17 cellular contexts compared by ENCODE assay signal in the genomic region with DNA sequence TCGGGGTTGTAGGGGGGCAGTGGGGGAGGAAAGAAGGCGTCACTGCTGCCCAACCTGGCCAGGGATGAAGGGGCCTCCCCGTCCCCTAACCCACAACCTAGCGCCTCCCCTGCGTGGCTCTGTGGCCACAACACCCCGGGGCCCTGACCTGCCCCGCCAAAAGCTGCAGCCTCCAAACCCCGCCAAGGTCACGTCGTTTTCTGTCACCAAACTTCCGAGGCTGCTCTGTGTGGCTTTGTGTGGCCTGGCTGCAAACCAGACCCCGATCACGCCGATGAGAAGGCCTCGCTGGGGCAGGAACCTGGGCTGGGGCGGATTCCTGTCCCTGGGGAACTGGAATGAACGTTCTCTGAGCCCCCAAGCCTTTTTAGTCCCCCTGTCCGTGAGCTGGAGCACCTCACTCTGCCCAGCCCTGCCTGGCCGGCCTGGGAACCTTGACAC. TPM values are rescaled to one million over a fixed set of nuclear protein-coding genes. Genes with fewer than 3 reads are reported as not detected.
DNase-seq lines count a peak whose midpoint lies in the region; ATAC-seq, FAIRE-seq and TF ChIP-seq lines count a peak whose summit lies in the region.
"Had no signal": no experiment of that assay in that cellular context is flagged by ENCODE, and none has a peak within 500 bp of the region (broad histone marks: within the 10 kb centered on the region; RNA-seq: fewer than 3 reads in every experiment).

No MANE protein-coding gene starts in this region.

- H3K27ac ChIP-seq in heart right ventricle: peak overlapping the region in 6 of 10 donors; percentile 14 to 86 (median 56)
- no peak overlapping the region for H3K27ac ChIP-seq in BLaER1
- no peak overlapping the region for H3K27ac ChIP-seq in H1 (ENCODE audit: low read depth, low read length)
- no peak overlapping the region for H3K27ac ChIP-seq in neural progenitor cell
- no peak overlapping the region for H3K27ac ChIP-seq in naive thymus-derived CD4-positive, alpha-beta T cell (ENCODE audit: low read depth, low read length)
- H3K27ac ChIP-seq: BLaER1 treated with 17β-estradiol and CSF1 and Interleukin-3, amounts not matched to agents 10 nM and 100 nM; GM23248 had no signal

- H3K9me3 Mint-ChIP-seq in neural progenitor cell: no peaks in the 10 kb centered on the region
- H3K9me3 Mint-ChIP-seq in naive thymus-derived CD4-positive, alpha-beta T cell: peaks cover 0 to 2% (median 0%) of the 10 kb centered on the region in 11 donors
- H3K9me3 Mint-ChIP-seq: CD4-positive, CD25-positive, alpha-beta regulatory T cell had no signal

- no peaks in the 10 kb centered on the region for H3K27me3 ChIP-seq in heart right ventricle
- peaks cover 3% of the 10 kb centered on the region; the same call in 1 of the 2 replicates for H3K27me3 ChIP-seq in BLaER1
- no peaks in the 10 kb centered on the region for H3K27me3 ChIP-seq in H1 (replicated peaks in 1 of 4; ENCODE audit: control insufficient read depth in 3 of 4, extremely low read depth in 1 of 4, insufficient read depth in 3 of 4, low read length in 3 of 4)
- no peaks in the 10 kb centered on the region for H3K27me3 ChIP-seq in neural progenitor cell
- H3K27me3 ChIP-seq in naive thymus-derived CD4-positive, alpha-beta T cell (ENCODE audit: control insufficient read depth in 2 of 2, insufficient read depth in 2 of 2, low read length in 2 of 2): no peaks in the 10 kb centered on the region

- no peak for TF ChIP-seq EP300 in H1 (IDR thresholded peaks at IDR 0.05; ENCODE audit: borderline replicate concordance in 1 of 2, low read depth in 2 of 2, low read length in 2 of 2)

- no peak overlapping the region for H4K5ac ChIP-seq in H1 (ENCODE audit: insufficient read length, low read depth, low read length)

- TF ChIP-seq RAD21 in H1 (IDR thresholded peaks at IDR 0.05 in 1 of 2, conservative IDR thresholded peaks at IDR 0.05 in 1 of 2; ENCODE audit: low read depth in 2 of 2, low read length in 2 of 2): no peak

- TF ChIP-seq CTCF in heart right ventricle (IDR thresholded peaks at IDR 0.05) (no peak), H1 (IDR thresholded peaks at IDR 0.05; ENCODE audit: control extremely low read depth in 1 of 3, insufficient read depth in 1 of 3, low read depth in 1 of 3, low read length in 3 of 3) (no peak), neural progenitor cell (IDR thresholded peaks at IDR 0.05) (no peak)

- 72 to 78% methylated on average over 19 of the region's 19 CpGs for WGBS in heart right ventricle, 2 donors
- 87% methylated on average over 18 of the region's 19 CpGs; no CpG with 5 or more reads in 1 of the 2 experiments for WGBS in H1 (ENCODE audit: extremely low coverage in 1 of 2, insufficient coverage in 1 of 2, insufficient read length in 1 of 2, insufficient replicate concordance in 2 of 2, low coverage in 1 of 2, low lambda C conversion rate in 2 of 2, missing lambda C conversion rate in 1 of 2), 2 experiments

- no peaks in the 10 kb centered on the region for H3F3A ChIP-seq in neural progenitor cell (ENCODE audit: low read depth)

- peaks cover 23 to 76% (median 51%) of the 10 kb centered on the region in 9 donors for H3K4me1 ChIP-seq in heart right ventricle
- H3K4me1 ChIP-seq in BLaER1: peaks cover 10% of the 10 kb centered on the region
- H3K4me1 ChIP-seq in H1 (replicated peaks in 1 of 4; ENCODE audit: control insufficient read depth in 3 of 4, insufficient read depth in 4 of 4, low read length in 3 of 4): peaks cover 0 to 2% (median 0%) of the 10 kb centered on the region in 4 experiments; a peak in 1 of 7 replicates
- H3K4me1 ChIP-seq in neural progenitor cell: peaks cover 8% of the 10 kb centered on the region
- no peaks in the 10 kb centered on the region for H3K4me1 ChIP-seq in naive thymus-derived CD4-positive, alpha-beta T cell (ENCODE audit: control insufficient read depth in 2 of 2, insufficient read depth in 2 of 2, low read length in 2 of 2)

- H3K4ac ChIP-seq in H1 (replicated peaks; ENCODE audit: insufficient read length, low read depth, low read length): no peak overlapping the region

- CTCF ChIA-PET in H1 (lab: Charles Lee; ENCODE audit: partially characterized antibody): interaction anchor here (0.8 to 1.9 kb wide), 7 partner anchors 10 to 124 kb away, joined by 3 to 10 read pairs (median 3); partner anchors contain the start of gene CIBAR2
- CTCF ChIA-PET in naive thymus-derived CD4-positive, alpha-beta T cell (lab: Charles Lee): no interaction called here

- peak overlapping the region; percentile 36; the same call in 1 of the 2 replicates for H4K8ac ChIP-seq in H1 (ENCODE audit: extremely low read depth, insufficient read depth, low read length)

- no peak overlapping the region for H2BK5ac ChIP-seq in H1 (ENCODE audit: low read depth, low read length)

- 0 out of 2 replicates have a peak overlapping the region, but pooled peaks have one; percentile 33 for H2BK12ac ChIP-seq in H1 (ENCODE audit: low read depth, low read length)

- POLR2A ChIA-PET in H1 (lab: Charles Lee; ENCODE audit: partially characterized antibody): interaction anchor here (1.1 kb wide), 1 partner anchor 60 kb away, joined by 4 read pairs; no protein-coding TSS in a partner anchor
- POLR2A ChIA-PET in naive thymus-derived CD4-positive, alpha-beta T cell (lab: Charles Lee): no interaction called here

- H3K4me3 ChIP-seq in heart right ventricle: no peak overlapping the region
- H3K4me3 ChIP-seq in BLaER1: no peak overlapping the region
- H3K4me3 ChIP-seq in H1 (ENCODE audit: extremely low read depth in 1 of 4, insufficient read depth in 2 of 4, low read depth in 3 of 4, low read length in 4 of 4): no peak overlapping the region
- H3K4me3 ChIP-seq in neural progenitor cell: no peak overlapping the region
- H3K4me3 ChIP-seq in naive thymus-derived CD4-positive, alpha-beta T cell (ENCODE audit: low read length): no peak overlapping the region
- H3K4me3 ChIP-seq: BLaER1 treated with 17β-estradiol and CSF1 and Interleukin-3, amounts not matched to agents 10 nM and 100 nM; GM23248 had no signal

- H2BK120ac ChIP-seq in H1 (replicated peaks; ENCODE audit: low read depth, low read length): no peak overlapping the region

- no peak overlapping the region for H3K56ac ChIP-seq in H1 (replicated peaks; ENCODE audit: insufficient read length, low read depth, low read length)

- H4K20me1 ChIP-seq in BLaER1 (no peaks in the 10 kb centered on the region), H1 (replicated peaks in 1 of 2; ENCODE audit: control insufficient read depth in 1 of 2, insufficient read depth in 2 of 2, low read length in 2 of 2) (no peaks in the 10 kb centered on the region), neural progenitor cell (ENCODE audit: low read depth) (no peaks in the 10 kb centered on the region)
- H4K20me1 ChIP-seq: BLaER1 treated with 17β-estradiol and CSF1 and Interleukin-3, amounts not matched to agents 10 nM and 100 nM had no signal

- no peak overlapping the region for H3K14ac ChIP-seq in H1 (ENCODE audit: insufficient read length)

- no peak for FAIRE-seq in H1 (lab: Jason Lieb, UNC)
- FAIRE-seq: GM12891 had no signal

- no peak for ATAC-seq in heart right ventricle
- ATAC-seq in left cardiac atrium: no peak
- no peak for ATAC-seq in naive thymus-derived CD4-positive, alpha-beta T cell

- H3K23me2 ChIP-seq in H1 (ENCODE audit: low read depth, low read length): no peaks in the 10 kb centered on the region

- H4K91ac ChIP-seq in H1 (replicated peaks; ENCODE audit: insufficient read length, low read length): no peak overlapping the region

- peaks cover 13% of the 10 kb centered on the region for H3K27me3 Mint-ChIP-seq in neural progenitor cell (ENCODE audit: insufficient read depth, low read depth)
- H3K27me3 Mint-ChIP-seq in naive thymus-derived CD4-positive, alpha-beta T cell: peaks cover 18 to 21% (median 21%) of the 10 kb centered on the region in 5 donors

- H3K36me3 Mint-ChIP-seq in neural progenitor cell: no peaks in the 10 kb centered on the region
- no peaks in the 10 kb centered on the region for H3K36me3 Mint-ChIP-seq in naive thymus-derived CD4-positive, alpha-beta T cell
- H3K36me3 Mint-ChIP-seq: CD4-positive, CD25-positive, alpha-beta regulatory T cell had no signal

- no peak for TF ChIP-seq POLR2A in H1 (IDR thresholded peaks at IDR 0.05; ENCODE audit: control extremely low read depth in 1 of 2, low read depth in 2 of 2, low read length in 2 of 2)

- no peak overlapping the region for H3K9ac ChIP-seq in BLaER1
- H3K9ac ChIP-seq in H1 (replicated peaks in 1 of 4; ENCODE audit: extremely low read depth in 1 of 4, low read depth in 3 of 4, low read length in 3 of 4): no peak overlapping the region
- H3K9ac ChIP-seq in neural progenitor cell: no peak overlapping the region
- H3K9ac ChIP-seq: GM23248 had no signal

- H3K27ac Mint-ChIP-seq in neural progenitor cell: peak overlapping the region; percentile 79
- H3K27ac Mint-ChIP-seq in naive thymus-derived CD4-positive, alpha-beta T cell: no peak overlapping the region
- H3K27ac Mint-ChIP-seq: CD4-positive, CD25-positive, alpha-beta regulatory T cell had no signal

- H3K36me3 ChIP-seq in heart right ventricle (no peaks in the 10 kb centered on the region), BLaER1 (no peaks in the 10 kb centered on the region), H1 (ENCODE audit: control insufficient read depth in 2 of 4, insufficient read depth in 4 of 4, low read length in 3 of 4) (no peaks in the 10 kb centered on the region), neural progenitor cell (no peaks in the 10 kb centered on the region)
- H3K36me3 ChIP-seq in naive thymus-derived CD4-positive, alpha-beta T cell (ENCODE audit: control insufficient read depth in 2 of 3, insufficient read depth in 3 of 3, low read length in 3 of 3): no peaks in the 10 kb centered on the region
- H3K36me3 ChIP-seq: BLaER1 treated with 17β-estradiol and CSF1 and Interleukin-3, amounts not matched to agents 10 nM and 100 nM had no signal

- no peak overlapping the region for H2BK20ac ChIP-seq in H1 (ENCODE audit: low read length)

- H3K4me2 ChIP-seq in BLaER1 (peak overlapping the region; percentile 5; the same call in 1 of the 2 replicates), H1 (ENCODE audit: insufficient read depth in 1 of 2, low read depth in 2 of 2, low read length in 2 of 2) (no peak overlapping the region), neural progenitor cell (no peak overlapping the region)
- H3K4me2 ChIP-seq: BLaER1 treated with 17β-estradiol and CSF1 and Interleukin-3, amounts not matched to agents 10 nM and 100 nM had no signal

- DNase-seq in heart right ventricle (no peak), left cardiac atrium (no peak), H1 (ENCODE audit: low read depth in 1 of 2, low spot score in 2 of 2) (no peak), neural progenitor cell (ENCODE audit: low spot score) (no peak), NCI-H774 (lab: John Stamatoyannopoulos, UW) (no peak)
- DNase-seq in stimulated activated CD4-positive, alpha-beta T cell treated with anti-CD3 and anti-CD28 coated beads, Interleukin-4, amount 100 ng/mL, for 4 hours: no peak
- DNase-seq in naive thymus-derived CD4-positive, alpha-beta T cell: no peak
- DNase-seq: 8988T; AML-193; CD4-positive, CD25-positive, alpha-beta regulatory T cell; DMS53; GM23248; H7 had no signal

- no peak overlapping the region for H2AFZ ChIP-seq in H1 (ENCODE audit: low read length)
- H2AFZ ChIP-seq in neural progenitor cell (replicated peaks): no peak overlapping the region
- H2AFZ ChIP-seq: GM23248 had no signal

- peaks cover 0 to 6% (median 0%) of the 10 kb centered on the region in 11 donors for H3K9me3 ChIP-seq in heart right ventricle
- no peaks in the 10 kb centered on the region for H3K9me3 ChIP-seq in BLaER1
- no peaks in the 10 kb centered on the region for H3K9me3 ChIP-seq in H1 (ENCODE audit: insufficient read depth in 2 of 2, low read depth in 1 of 2, low read length in 1 of 2)
- H3K9me3 ChIP-seq in neural progenitor cell (ENCODE audit: low read depth): no peaks in the 10 kb centered on the region
- no peaks in the 10 kb centered on the region for H3K9me3 ChIP-seq in naive thymus-derived CD4-positive, alpha-beta T cell (ENCODE audit: control insufficient read depth in 2 of 3, low read length in 3 of 3)
- H3K9me3 ChIP-seq: BLaER1 treated with 17β-estradiol and CSF1 and Interleukin-3, amounts not matched to agents 10 nM and 100 nM had no signal

- no peak overlapping the region for H3K23ac ChIP-seq in H1 (ENCODE audit: insufficient read length)

- H2BK15ac ChIP-seq in H1 (ENCODE audit: low read length): 0 out of 2 replicates have a peak overlapping the region, but pooled peaks have one; percentile 61

- H3K79me2 ChIP-seq in H1 (ENCODE audit: control insufficient read depth in 1 of 2, insufficient read depth in 2 of 2, low read length in 2 of 2): no peaks in the 10 kb centered on the region
- no peaks in the 10 kb centered on the region for H3K79me2 ChIP-seq in neural progenitor cell (ENCODE audit: low read depth)

- H3K79me1 ChIP-seq in H1 (ENCODE audit: low read depth, low read length): no peaks in the 10 kb centered on the region

- H3K4me1 Mint-ChIP-seq in neural progenitor cell: peaks cover 49% of the 10 kb centered on the region
- peaks cover 0 to 11% (median 4%) of the 10 kb centered on the region in 7 donors for H3K4me1 Mint-ChIP-seq in naive thymus-derived CD4-positive, alpha-beta T cell

- intact Hi-C loops in heart right ventricle (cut with DNase I) (no loop called here), left cardiac atrium (cut with DNase I) (no loop called here)
- intact Hi-C loops in naive thymus-derived CD4-positive, alpha-beta T cell (cut with micrococcal nuclease): no loop called here

- no peak overlapping the region for H3K4me3 Mint-ChIP-seq in neural progenitor cell
- no peak overlapping the region for H3K4me3 Mint-ChIP-seq in naive thymus-derived CD4-positive, alpha-beta T cell
- H3K4me3 Mint-ChIP-seq: CD4-positive, CD25-positive, alpha-beta regulatory T cell had no signal

- H2AK5ac ChIP-seq in H1 (ENCODE audit: low read depth, low read length): no peak overlapping the region

- H3K18ac ChIP-seq in H1 (ENCODE audit: extremely low read depth, low read length): no peak overlapping the region

RNA-seq across cellular contexts. Expression of gene CIBAR2, which starts 30.5 kb away (rescaled TPM):
- total RNA-seq in heart right ventricle: not detected
- not detected for polyA plus RNA-seq in heart right ventricle
- not detected for total RNA-seq in left cardiac atrium
- total RNA-seq in H1 (2021; fragmentation: NEBNext Ultra II Directional; extraction: Animal tissue kit (Norgen Biotek cat#: 25700)): not detected in 2 replicates
- 0.06 and 0.18 TPM in 2 replicates for polyA plus RNA-seq in H1 (2011; rRNA removed)
- 0.12 TPM for polyA plus RNA-seq in H1 (2011; cell fraction: cytosol; rRNA removed)
- 0.23 TPM for polyA plus RNA-seq in H1 (2011; cell fraction: nucleus; rRNA removed)
- polyA plus RNA-seq in H1 (2012, experiment 1 of 2): 0.15 to 0.29 TPM in 2 of 4 replicates, not detected in the others
- polyA plus RNA-seq in H1 (2012, experiment 2 of 2): 0.42 TPM
- 0.06 TPM for polyA plus RNA-seq in H1 (2013, experiment 1 of 2)
- 0.02 TPM for polyA plus RNA-seq in H1 (2013, experiment 2 of 2)
- polyA minus RNA-seq in H1 (2011; rRNA and poly(A)+ RNA removed): 0.17 TPM in 1 of 2 replicates, not detected in the other
- polyA minus RNA-seq in H1 (2011; cell fraction: cytosol; rRNA and poly(A)+ RNA removed): not detected
- polyA minus RNA-seq in H1 (2011; cell fraction: nucleus; rRNA and poly(A)+ RNA removed): not detected
- 0.43 TPM in 1 of 2 replicates, not detected in the other for total RNA-seq in neural progenitor cell (ENCODE audit: low replicate concordance)
- total RNA-seq in naive thymus-derived CD4-positive, alpha-beta T cell: not detected
- polyA plus RNA-seq in naive thymus-derived CD4-positive, alpha-beta T cell: not detected
- total RNA-seq: CD4-positive, CD25-positive, alpha-beta regulatory T cell; GM23248; H7; HT-29 had no signal
- polyA plus RNA-seq: CD4-positive, CD25-positive, alpha-beta regulatory T cell; GM23248 had no signal

Comparison
In these comparisons a context has a peak if more than half of its experiments do, and no peak if none do; other contexts are left out.
1. H3K27ac ChIP-seq: peak in heart right ventricle (6 of 10); none in BLaER1 (single experiment), H1 (single experiment), neural progenitor cell (single experiment) and naive thymus-derived CD4-positive, alpha-beta T cell (single experiment).